ENCODE assay signal across 8 cellular contexts in genomic region chr3:98901465-98902174, GRCh38. TPM values are rescaled to one million over a fixed set of nuclear protein-coding genes. Genes with fewer than 3 reads are reported as not detected.
DNase-seq lines count a peak whose midpoint lies in the region; ATAC-seq and FAIRE-seq lines count a peak whose summit lies in the region.

A gene with protein sequence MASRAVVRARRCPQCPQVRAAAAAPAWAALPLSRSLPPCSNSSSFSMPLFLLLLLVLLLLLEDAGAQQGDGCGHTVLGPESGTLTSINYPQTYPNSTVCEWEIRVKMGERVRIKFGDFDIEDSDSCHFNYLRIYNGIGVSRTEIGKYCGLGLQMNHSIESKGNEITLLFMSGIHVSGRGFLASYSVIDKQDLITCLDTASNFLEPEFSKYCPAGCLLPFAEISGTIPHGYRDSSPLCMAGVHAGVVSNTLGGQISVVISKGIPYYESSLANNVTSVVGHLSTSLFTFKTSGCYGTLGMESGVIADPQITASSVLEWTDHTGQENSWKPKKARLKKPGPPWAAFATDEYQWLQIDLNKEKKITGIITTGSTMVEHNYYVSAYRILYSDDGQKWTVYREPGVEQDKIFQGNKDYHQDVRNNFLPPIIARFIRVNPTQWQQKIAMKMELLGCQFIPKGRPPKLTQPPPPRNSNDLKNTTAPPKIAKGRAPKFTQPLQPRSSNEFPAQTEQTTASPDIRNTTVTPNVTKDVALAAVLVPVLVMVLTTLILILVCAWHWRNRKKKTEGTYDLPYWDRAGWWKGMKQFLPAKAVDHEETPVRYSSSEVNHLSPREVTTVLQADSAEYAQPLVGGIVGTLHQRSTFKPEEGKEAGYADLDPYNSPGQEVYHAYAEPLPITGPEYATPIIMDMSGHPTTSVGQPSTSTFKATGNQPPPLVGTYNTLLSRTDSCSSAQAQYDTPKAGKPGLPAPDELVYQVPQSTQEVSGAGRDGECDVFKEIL (minus strand): TSS chr3:98901695. CDS start chr3:98901326, 369 bp downstream.

- H3K27me3 ChIP-seq in ACC112 (ENCODE audit: insufficient read depth, low read length) (no peaks in the 10 kb centered on the region), small intestine (ENCODE audit: control insufficient read depth in 2 of 2, insufficient read depth in 2 of 2, low read length in 2 of 2) (no peaks in the 10 kb centered on the region)

- no peaks in the 10 kb centered on the region for H3K9me3 ChIP-seq in small intestine (ENCODE audit: control insufficient read depth, low read depth)

- H3K4me3 ChIP-seq in ACC112 (ENCODE audit: low read depth, low read length) (peak within 1 kb of the TSS; percentile 99), small intestine (ENCODE audit: low read depth in 1 of 2, low read length in 2 of 2) (peak within 1 kb of the TSS; percentile 68 to 85)

- WGBS in small intestine, 3 donors = 1% methylated on average over 51 to 72 of the region's 73 CpGs

- peak; percentile 99 for DNase-seq in NCI-H2171 treated with DMSO at 0.1 percent for 48 hours (lab: John Stamatoyannopoulos, UW)
- peak; percentile 72 to 79 (median 74) for DNase-seq in activated CD4-positive, CD25-positive, alpha-beta regulatory T cell (lab: John Stamatoyannopoulos, UW)
- peak; percentile 93 for DNase-seq in central memory CD4-positive, alpha-beta T cell
- peak; percentile 100 for DNase-seq in iPS-NIHi7 (ENCODE audit: extremely low spot score)
- DNase-seq in small intestine = peak; percentile 98

- H3K4me1 ChIP-seq in ACC112 (ENCODE audit: control insufficient read depth, insufficient read depth, low read length, unreplicated experiment) = peaks cover 42% of the 10 kb centered on the region
- H3K4me1 ChIP-seq in small intestine (ENCODE audit: control insufficient read depth in 2 of 2, insufficient read depth in 1 of 2, low read depth in 1 of 2, low read length in 1 of 2) = peaks cover 0 to 3% of the 10 kb centered on the region in 2 donors

- no peak for FAIRE-seq in small intestine (lab: Jason Lieb, UNC)

- peak within 1 kb of the TSS; percentile 76 for H3K27ac ChIP-seq in ACC112 (ENCODE audit: low read depth, low read length)
- peak within 1 kb of the TSS; percentile 44 to 89 for H3K27ac ChIP-seq in small intestine (ENCODE audit: low read depth in 1 of 2, low read length in 1 of 2)

- ATAC-seq in GM18870 (IDR thresholded peaks at IDR 0.05; ENCODE audit: unreplicated experiment) = peak; percentile 100
- peak; percentile 99 for ATAC-seq in HG03108 (IDR thresholded peaks at IDR 0.05; ENCODE audit: unreplicated experiment)

- no peak within 1 kb of the TSS for H2AFZ ChIP-seq in ACC112 (ENCODE audit: low read length, unreplicated experiment)

- H3K36me3 ChIP-seq in ACC112 (ENCODE audit: insufficient read depth, low read length) = peaks cover 37% of the 10 kb centered on the region
- no peaks in the 10 kb centered on the region for H3K36me3 ChIP-seq in small intestine (ENCODE audit: control insufficient read depth in 2 of 2, insufficient read depth in 2 of 2, low read length in 2 of 2)

- H3K79me2 ChIP-seq in ACC112 (ENCODE audit: control insufficient read depth, insufficient read depth, low read length, unreplicated experiment) = peaks cover 73% of the 10 kb centered on the region

RNA-seq across cellular contexts. Expression of the gene that starts here (rescaled TPM):
- polyA plus RNA-seq in small intestine = 1 to 10 TPM in 2 of 3 donors, under 1 TPM in 1; 0.22 to 3.0 (median 1.1) TPM

Comparison
In these comparisons a context has a peak if more than half of its experiments do, and no peak if none do; other contexts are left out.
1. Peak in every context shown above with its lines: DNase-seq, ATAC-seq, H3K4me3 ChIP-seq and H3K27ac ChIP-seq.